ENCODE assay signal across 8 cellular contexts in the genomic region with DNA sequence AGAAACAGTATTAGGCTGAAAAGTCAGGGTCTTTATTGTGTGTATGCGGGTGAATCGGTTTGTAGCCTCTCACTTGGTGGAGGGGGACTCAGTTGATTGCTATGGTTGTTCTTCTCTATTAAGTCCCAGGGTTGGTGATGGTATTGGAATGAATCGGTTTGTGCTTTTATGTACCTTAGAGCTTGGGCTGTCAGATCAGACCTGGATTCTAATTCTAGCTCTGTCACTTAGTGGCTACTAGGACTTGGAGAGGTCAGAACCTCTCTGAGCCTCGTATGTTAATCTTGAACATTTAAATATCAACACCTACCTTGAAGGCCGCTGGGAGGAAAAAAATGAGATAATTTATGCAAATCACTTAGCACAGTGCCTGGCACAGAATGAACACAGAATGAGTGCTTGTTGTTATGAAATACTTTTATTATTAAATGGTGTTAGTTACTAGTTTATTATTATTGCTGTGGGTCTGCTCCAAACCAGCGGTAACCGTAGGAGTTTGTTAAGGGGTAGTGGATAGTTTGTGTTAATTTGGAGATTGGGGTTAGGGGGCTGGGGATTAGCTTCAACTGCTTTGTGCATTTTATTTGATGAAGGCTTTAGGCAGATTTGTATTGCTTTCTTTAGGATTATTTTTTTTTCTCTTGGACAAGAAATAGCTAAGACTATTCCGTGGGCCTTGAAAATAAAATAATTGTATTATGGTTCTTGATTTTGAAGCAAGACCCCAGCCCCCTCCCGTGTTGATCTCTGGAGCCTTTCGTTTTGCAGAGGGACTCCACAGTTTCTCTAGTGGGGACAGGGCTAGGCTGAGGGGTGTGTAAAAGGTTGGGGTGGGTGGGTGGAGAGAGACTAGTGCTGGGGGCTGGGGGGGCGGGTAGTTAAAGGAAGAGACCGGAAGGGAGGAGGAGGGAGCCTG. TPM values are rescaled to one million over a fixed set of nuclear protein-coding genes. Genes with fewer than 3 reads are reported as not detected.
DNase-seq lines count a peak whose midpoint lies in the region; ATAC-seq, FAIRE-seq and TF ChIP-seq lines count a peak whose summit lies in the region.

No MANE protein-coding gene starts in this region.

- no peaks in the 10 kb centered on the region for H3K9me2 ChIP-seq in Loucy (replicated peaks; ENCODE audit: low read depth, low read length)

- peak in 1 of 5 donors; percentile 27 for DNase-seq in CD8-positive, alpha-beta memory T cell
- DNase-seq in K562 (ENCODE audit: extremely low read depth in 1 of 4, low spot score in 3 of 4) (peak in 1 of 4 experiments; percentile 56), mesothelial cell of epicardium (ENCODE audit: low spot score in 2 of 2, unreplicated experiment in 2 of 2) (no peak), 8988T (no peak), KG1 (lab: John Stamatoyannopoulos, UW) (no peak), frontal cortex (ENCODE audit: low spot score in 2 of 2) (no peak)

- peak overlapping the region; percentile 98 for H3K27ac ChIP-seq in CD8-positive, alpha-beta memory T cell (ENCODE audit: low read depth, low read length)
- peak overlapping the region; percentile 85 for H3K27ac ChIP-seq in K562 (ENCODE audit: extremely low read depth, low read depth, low read length)

- H3F3A ChIP-seq in Loucy (ENCODE audit: low read depth) = peaks cover 15% of the 10 kb centered on the region; the same call in 1 of the 2 replicates

- H3K27me3 ChIP-seq in CD8-positive, alpha-beta memory T cell (ENCODE audit: insufficient read depth, low read length, poor library complexity, severe bottlenecking) = no peaks in the 10 kb centered on the region
- no peaks in the 10 kb centered on the region for H3K27me3 ChIP-seq in Loucy (ENCODE audit: insufficient read depth, low read length, poor library complexity, severe bottlenecking)
- no peaks in the 10 kb centered on the region for H3K27me3 ChIP-seq in K562 (ENCODE audit: control insufficient read depth in 2 of 2, insufficient read depth in 2 of 2, low read length in 2 of 2)

- H3K4me1 ChIP-seq in CD8-positive, alpha-beta memory T cell (ENCODE audit: insufficient read depth, low read length) = peaks cover 56% of the 10 kb centered on the region
- H3K4me1 ChIP-seq in Loucy (ENCODE audit: insufficient read depth, low read length, poor library complexity, severe bottlenecking) (peaks cover 59% of the 10 kb centered on the region), K562 (replicated peaks in 1 of 2; ENCODE audit: control insufficient read depth in 2 of 2, insufficient read depth in 2 of 2, low read length in 2 of 2) (peaks cover 46 to 66% of the 10 kb centered on the region in 2 experiments)

- in situ Hi-C loops in K562 (cut with MboI) = no loop called here

- peak overlapping the region; percentile 97 to 100 (median 99) for H3K27ac Mint-ChIP-seq in CD8-positive, alpha-beta memory T cell
- peak overlapping the region; percentile 98 for H3K27ac Mint-ChIP-seq in mesothelial cell of epicardium

- 2% methylated on average over 10 of the region's 12 CpGs for WGBS in K562 (ENCODE audit: insufficient coverage, low coverage, missing lambda C conversion rate)

- no TSS peak for BruUV-seq in K562 (replicated peaks; lab: Mats Ljungman, UMichigan)

- peak overlapping the region; percentile 66 for H3K9ac ChIP-seq in Loucy (ENCODE audit: low read depth, low read length, poor library complexity, severe bottlenecking)
- H3K9ac ChIP-seq in K562 (ENCODE audit: insufficient read depth in 1 of 2, low read depth in 2 of 2, low read length in 2 of 2) = peak overlapping the region in 1 of 2 experiments; percentile 65; a peak in 3 of 4 replicates

- CTCF ChIA-PET in CD8-positive, alpha-beta memory T cell (lab: Charles Lee) = interaction anchor here (1.3 to 7.1 kb wide), 2 partner anchors 13 to 154 kb away, joined by 3 to 69 read pairs; no protein-coding TSS in a partner anchor
- CTCF ChIA-PET in K562 (lab: Yijun Ruan, JAX; ENCODE audit: low intra/inter-chr PET ratio) = no interaction called here

- no peak for TF ChIP-seq EP300 in K562 (IDR thresholded peaks at IDR 0.05; ENCODE audit: low read length)

- peaks cover 0 to 41% (median 0%) of the 10 kb centered on the region in 3 donors for H3K36me3 Mint-ChIP-seq in CD8-positive, alpha-beta memory T cell
- H3K36me3 Mint-ChIP-seq in mesothelial cell of epicardium = peaks cover 4% of the 10 kb centered on the region

- intact Hi-C loops in K562 (cut with micrococcal nuclease) = loop anchor here (1.0 to 10.0 kb wide), 3 partner anchors 20 to 287 kb away; partner anchors contain the start of genes HES7 and NAA38

- no peak for TF ChIP-seq POLR2A in K562 (conservative IDR thresholded peaks at IDR 0.05)

- H2AFZ ChIP-seq in Loucy (ENCODE audit: low read length) (peak overlapping the region; percentile 16; the same call in 1 of the 2 replicates), K562 (ENCODE audit: low read depth, low read length) (peak overlapping the region; percentile 70)

- peaks cover 37% of the 10 kb centered on the region for H4K20me1 ChIP-seq in Loucy (ENCODE audit: insufficient read depth, low read length, poor library complexity, severe bottlenecking)
- H4K20me1 ChIP-seq in K562 (replicated peaks; ENCODE audit: control insufficient read depth, insufficient read depth, low read length) = no peaks in the 10 kb centered on the region; the same call in 1 of the 2 replicates

- peak overlapping the region; percentile 86 for H3K4me3 ChIP-seq in CD8-positive, alpha-beta memory T cell (ENCODE audit: low read length)
- H3K4me3 ChIP-seq in Loucy (ENCODE audit: low read length, poor library complexity, severe bottlenecking) (peak overlapping the region; percentile 98), K562 (peak overlapping the region; percentile 25)

- H3K4me1 Mint-ChIP-seq in CD8-positive, alpha-beta memory T cell = peaks cover 64 to 75% (median 70%) of the 10 kb centered on the region in 3 donors
- H3K4me1 Mint-ChIP-seq in mesothelial cell of epicardium = peaks cover 63% of the 10 kb centered on the region

- peaks cover 0 to 16% of the 10 kb centered on the region in 2 donors for H3K27me3 Mint-ChIP-seq in CD8-positive, alpha-beta memory T cell
- H3K27me3 Mint-ChIP-seq in mesothelial cell of epicardium (ENCODE audit: low read depth) = peaks cover 1% of the 10 kb centered on the region

- no peak for ATAC-seq in K562
- no peak for ATAC-seq in HG03378 (IDR thresholded peaks at IDR 0.05; ENCODE audit: unreplicated experiment)

- TF ChIP-seq CTCF in Loucy (conservative IDR thresholded peaks at IDR 0.05; ENCODE audit: low read length) = no peak
- TF ChIP-seq CTCF in K562 (IDR thresholded peaks at IDR 0.05 in 2 of 3, conservative IDR thresholded peaks at IDR 0.05 in 1 of 3; ENCODE audit: insufficient read depth in 2 of 3, low read depth in 1 of 3, low read length in 3 of 3) = no peak
- TF ChIP-seq CTCF in mesothelial cell of epicardium (IDR thresholded peaks at IDR 0.05; ENCODE audit: unreplicated experiment) = no peak

- POLR2A ChIA-PET in CD8-positive, alpha-beta memory T cell (lab: Charles Lee) = interaction anchor here (0.6 to 5.2 kb wide), 6 partner anchors 6 to 606 kb away, joined by 3 to 46 read pairs (median 6); partner anchors contain the start of genes CYB5D1, NAA38, RNF227 and TMEM88
- POLR2A ChIA-PET in K562 (lab: Yijun Ruan, JAX) = interaction anchor here (0.6 to 1.0 kb wide), 6 partner anchors 8 to 103 kb away, joined by 3 to 5 read pairs (median 4); partner anchors contain the start of genes CYB5D1 and NAA38

- peak overlapping the region; percentile 87 to 100 (median 95) for H3K4me3 Mint-ChIP-seq in CD8-positive, alpha-beta memory T cell
- peak overlapping the region; percentile 96 for H3K4me3 Mint-ChIP-seq in mesothelial cell of epicardium

- H3K9me3 Mint-ChIP-seq in CD8-positive, alpha-beta memory T cell = peaks cover 0 to 9% (median 0%) of the 10 kb centered on the region in 5 donors
- H3K9me3 Mint-ChIP-seq in mesothelial cell of epicardium = no peaks in the 10 kb centered on the region

- TF ChIP-seq RAD21 in K562 (CRISPR knock-in tag; conservative IDR thresholded peaks at IDR 0.05 in 1 of 2, IDR thresholded peaks at IDR 0.05 in 1 of 2) = no peak

- no peaks in the 10 kb centered on the region for H3K36me3 ChIP-seq in CD8-positive, alpha-beta memory T cell (ENCODE audit: insufficient read depth, low read length)
- no peaks in the 10 kb centered on the region for H3K36me3 ChIP-seq in Loucy (ENCODE audit: insufficient read depth, low read length)
- peaks cover 10% of the 10 kb centered on the region; the same call in 2 of the 3 replicates for H3K36me3 ChIP-seq in K562 (ENCODE audit: control insufficient read depth, insufficient read depth, low read length)

- no peaks in the 10 kb centered on the region for H3K9me1 ChIP-seq in K562 (ENCODE audit: control insufficient read depth, insufficient read depth, low read length)

- H3K4me2 ChIP-seq in Loucy (ENCODE audit: low read depth, low read length, poor library complexity, severe bottlenecking) = peak overlapping the region; percentile 94
- peak overlapping the region; percentile 88 for H3K4me2 ChIP-seq in K562 (ENCODE audit: insufficient read depth, low read length)

- no peaks in the 10 kb centered on the region for H3K9me3 ChIP-seq in CD8-positive, alpha-beta memory T cell (ENCODE audit: low read length)
- H3K9me3 ChIP-seq in Loucy (ENCODE audit: insufficient read depth, low read depth, low read length) (no peaks in the 10 kb centered on the region), K562 (replicated peaks; ENCODE audit: control insufficient read depth, insufficient read depth, low read depth, low read length) (no peaks in the 10 kb centered on the region)

- FAIRE-seq in K562 (lab: Jason Lieb, UNC) = no peak
- no peak for FAIRE-seq in frontal cortex (lab: Jason Lieb, UNC)

- H3K79me2 ChIP-seq in Loucy (ENCODE audit: insufficient read depth, low read length) = peaks cover 54% of the 10 kb centered on the region; the same call in 1 of the 2 replicates
- peaks cover 31% of the 10 kb centered on the region for H3K79me2 ChIP-seq in K562 (ENCODE audit: control insufficient read depth, insufficient read depth, low read length)

RNA-seq across cellular contexts. Expression of gene KDM6B, which starts 3.6 kb away (rescaled TPM):
- 10 to 100 TPM; 84.2 to 89.7 TPM for total RNA-seq in CD8-positive, alpha-beta memory T cell
- polyA plus RNA-seq in CD8-positive, alpha-beta memory T cell = 1.2 TPM
- 35.9 and 42.7 TPM in 2 replicates for total RNA-seq in K562 (2011; cell fraction: chromatin; rRNA removed; ENCODE audit: low replicate concordance)
- total RNA-seq in K562 (2011; cell fraction: nucleolus; rRNA removed) = 14.5 and 17.1 TPM in 2 replicates
- total RNA-seq in K562 (2011; cell fraction: nucleoplasm; rRNA removed) = 33.6 and 57.3 TPM in 2 replicates
- 2.7 and 5.0 TPM in 2 replicates for total RNA-seq in K562 (2014; rRNA removed)
- 1.4 and 2.2 TPM in 2 replicates for total RNA-seq in K562 (2014; rRNA removed; fragmentation: Illumina TruSeq; extraction: Trizol)
- 0.47 and 0.98 TPM in 2 replicates for total RNA-seq in K562 (2015; rRNA removed; fragmentation: Illumina TruSeq; extraction: Trizol)
- total RNA-seq in K562 (2021) = 19.0 and 22.9 TPM in 2 replicates
- 0.32 and 0.99 TPM in 2 replicates for polyA plus RNA-seq in K562 (2011; rRNA removed)
- polyA plus RNA-seq in K562 (2011; cell fraction: cytosol; rRNA removed) = 0.32 and 0.33 TPM in 2 replicates
- polyA plus RNA-seq in K562 (2011; cell fraction: nucleus; rRNA removed) = 5.9 and 6.5 TPM in 2 replicates
- 4.8 and 14.4 TPM in 2 replicates for polyA plus RNA-seq in K562 (2012)
- 3.9 and 6.1 TPM in 2 replicates for polyA plus RNA-seq in K562 (2014; fragmentation: Illumina TruSeq; extraction: Trizol)
- polyA plus RNA-seq in K562 (2014; fragmentation: Nextera tagmentation; extraction: Ambion mirVana) = under 1 TPM; 0.01 to 0.06 TPM
- polyA plus RNA-seq in K562 (2014; rRNA removed) = 2.7 and 3.0 TPM in 2 replicates
- 1.7 and 5.4 TPM in 2 replicates for polyA minus RNA-seq in K562 (2011; rRNA and poly(A)+ RNA removed)
- polyA minus RNA-seq in K562 (2011; cell fraction: cytosol; rRNA and poly(A)+ RNA removed) = 4.2 and 4.6 TPM in 2 replicates
- polyA minus RNA-seq in K562 (2011; cell fraction: nucleus; rRNA and poly(A)+ RNA removed) = 5.1 and 21.4 TPM in 2 replicates
- total RNA-seq in mesothelial cell of epicardium = 88.4 to 96.3 TPM (median 94.4 TPM) in 3 replicates
- total RNA-seq in frontal cortex = 15.1 TPM

RNA-seq across cellular contexts. Expression of gene TMEM88, which starts 17.2 kb away (rescaled TPM):
- 1 to 10 TPM; 5.3 to 5.5 TPM for total RNA-seq in CD8-positive, alpha-beta memory T cell
- not detected for polyA plus RNA-seq in CD8-positive, alpha-beta memory T cell
- 4.3 and 8.8 TPM in 2 replicates for total RNA-seq in K562 (2011; cell fraction: chromatin; rRNA removed; ENCODE audit: low replicate concordance)
- total RNA-seq in K562 (2011; cell fraction: nucleolus; rRNA removed) = 3.3 and 4.3 TPM in 2 replicates
- 2.1 and 4.4 TPM in 2 replicates for total RNA-seq in K562 (2011; cell fraction: nucleoplasm; rRNA removed)
- 0.32 TPM in 1 of 2 replicates, not detected in the other for total RNA-seq in K562 (2014; rRNA removed)
- not detected in 2 replicates for total RNA-seq in K562 (2014; rRNA removed; fragmentation: Illumina TruSeq; extraction: Trizol)
- not detected in 2 replicates for total RNA-seq in K562 (2015; rRNA removed; fragmentation: Illumina TruSeq; extraction: Trizol)
- total RNA-seq in K562 (2021) = 1.0 and 1.4 TPM in 2 replicates
- polyA plus RNA-seq in K562 (2011; rRNA removed) = 0.12 and 0.13 TPM in 2 replicates
- polyA plus RNA-seq in K562 (2011; cell fraction: cytosol; rRNA removed) = 0.16 and 0.18 TPM in 2 replicates
- 1.1 and 2.4 TPM in 2 replicates for polyA plus RNA-seq in K562 (2011; cell fraction: nucleus; rRNA removed)
- 0.33 and 1.8 TPM in 2 replicates for polyA plus RNA-seq in K562 (2012)
- polyA plus RNA-seq in K562 (2014; fragmentation: Illumina TruSeq; extraction: Trizol) = 0.42 TPM in 2 replicates
- polyA plus RNA-seq in K562 (2014; fragmentation: Nextera tagmentation; extraction: Ambion mirVana) = under 1 TPM in 1 of 2 experiments, not detected in 1; 0.10 TPM
- polyA plus RNA-seq in K562 (2014; rRNA removed) = 0.40 TPM in 1 of 2 replicates, not detected in the other
- not detected in 2 replicates for polyA minus RNA-seq in K562 (2011; rRNA and poly(A)+ RNA removed)
- not detected in 2 replicates for polyA minus RNA-seq in K562 (2011; cell fraction: cytosol; rRNA and poly(A)+ RNA removed)
- polyA minus RNA-seq in K562 (2011; cell fraction: nucleus; rRNA and poly(A)+ RNA removed) = 0.27 and 0.78 TPM in 2 replicates
- total RNA-seq in mesothelial cell of epicardium = 12.3 to 15.4 TPM (median 15.2 TPM) in 3 replicates
- total RNA-seq in frontal cortex = 1.2 TPM

RNA-seq across cellular contexts. Expression of gene NAA38, which starts 19.7 kb away (rescaled TPM):
- total RNA-seq in CD8-positive, alpha-beta memory T cell = 10 to 100 TPM; 58.2 to 65.0 TPM
- polyA plus RNA-seq in CD8-positive, alpha-beta memory T cell = 162 TPM
- total RNA-seq in K562 (2011; cell fraction: chromatin; rRNA removed; ENCODE audit: low replicate concordance) = 6.8 and 9.8 TPM in 2 replicates
- 15.5 and 19.7 TPM in 2 replicates for total RNA-seq in K562 (2011; cell fraction: nucleolus; rRNA removed)
- total RNA-seq in K562 (2011; cell fraction: nucleoplasm; rRNA removed) = 10.8 and 15.5 TPM in 2 replicates
- total RNA-seq in K562 (2014; rRNA removed) (99.8 TPM in 2 replicates), K562 (2014; rRNA removed; fragmentation: Illumina TruSeq; extraction: Trizol) (13.3 and 16.4 TPM in 2 replicates), K562 (2015; rRNA removed; fragmentation: Illumina TruSeq; extraction: Trizol) (52.6 and 57.3 TPM in 2 replicates), K562 (2021) (54.7 and 61.2 TPM in 2 replicates), mesothelial cell of epicardium (63.9 to 67.2 TPM (median 66.4 TPM) in 3 replicates), frontal cortex (30.2 TPM)
- polyA plus RNA-seq in K562 (2011; rRNA removed) (34.5 and 39.9 TPM in 2 replicates), K562 (2014; fragmentation: Illumina TruSeq; extraction: Trizol) (19.1 and 32.8 TPM in 2 replicates), K562 (2014; fragmentation: Nextera tagmentation; extraction: Ambion mirVana) (10 to 100 TPM; 70.4 to 90.4 TPM), K562 (2014; rRNA removed) (87.3 and 104 TPM in 2 replicates)
- polyA plus RNA-seq in K562 (2011; cell fraction: cytosol; rRNA removed) = 53.5 and 108 TPM in 2 replicates
- polyA plus RNA-seq in K562 (2011; cell fraction: nucleus; rRNA removed) = 33.4 and 45.6 TPM in 2 replicates
- polyA plus RNA-seq in K562 (2012) = 56.0 and 83.5 TPM in 2 replicates
- polyA minus RNA-seq in K562 (2011; rRNA and poly(A)+ RNA removed) = 4.0 and 5.2 TPM in 2 replicates
- 26.4 and 63.1 TPM in 2 replicates for polyA minus RNA-seq in K562 (2011; cell fraction: cytosol; rRNA and poly(A)+ RNA removed)
- polyA minus RNA-seq in K562 (2011; cell fraction: nucleus; rRNA and poly(A)+ RNA removed) = 11.7 and 17.4 TPM in 2 replicates

RNA-seq across cellular contexts. Expression of gene CYB5D1, which starts 20.2 kb away (rescaled TPM):
- total RNA-seq in CD8-positive, alpha-beta memory T cell = 10 to 100 TPM; 16.4 to 17.6 TPM
- polyA plus RNA-seq in CD8-positive, alpha-beta memory T cell = 3.1 TPM
- total RNA-seq in K562 (2011; cell fraction: chromatin; rRNA removed; ENCODE audit: low replicate concordance) = 5.6 and 9.9 TPM in 2 replicates
- total RNA-seq in K562 (2011; cell fraction: nucleolus; rRNA removed) = 6.5 and 8.8 TPM in 2 replicates
- total RNA-seq in K562 (2011; cell fraction: nucleoplasm; rRNA removed) = 5.0 and 6.4 TPM in 2 replicates
- total RNA-seq in K562 (2014; rRNA removed) = 4.7 and 6.0 TPM in 2 replicates
- total RNA-seq in K562 (2014; rRNA removed; fragmentation: Illumina TruSeq; extraction: Trizol) = 5.7 and 5.8 TPM in 2 replicates
- 6.4 and 7.6 TPM in 2 replicates for total RNA-seq in K562 (2015; rRNA removed; fragmentation: Illumina TruSeq; extraction: Trizol)
- total RNA-seq in K562 (2021) = 6.9 and 7.8 TPM in 2 replicates
- 4.2 and 7.2 TPM in 2 replicates for polyA plus RNA-seq in K562 (2011; rRNA removed)
- 4.6 and 5.4 TPM in 2 replicates for polyA plus RNA-seq in K562 (2011; cell fraction: cytosol; rRNA removed)
- 7.7 and 13.1 TPM in 2 replicates for polyA plus RNA-seq in K562 (2011; cell fraction: nucleus; rRNA removed)
- 2.8 and 5.2 TPM in 2 replicates for polyA plus RNA-seq in K562 (2012)
- 7.3 and 7.9 TPM in 2 replicates for polyA plus RNA-seq in K562 (2014; fragmentation: Illumina TruSeq; extraction: Trizol)
- polyA plus RNA-seq in K562 (2014; fragmentation: Nextera tagmentation; extraction: Ambion mirVana) = 1 to 10 TPM; 2.4 to 5.7 TPM
- 4.8 and 7.5 TPM in 2 replicates for polyA plus RNA-seq in K562 (2014; rRNA removed)
- polyA minus RNA-seq in K562 (2011; rRNA and poly(A)+ RNA removed) = 2.1 and 5.2 TPM in 2 replicates
- polyA minus RNA-seq in K562 (2011; cell fraction: cytosol; rRNA and poly(A)+ RNA removed) = 1.9 and 2.5 TPM in 2 replicates
- polyA minus RNA-seq in K562 (2011; cell fraction: nucleus; rRNA and poly(A)+ RNA removed) = 5.5 and 8.3 TPM in 2 replicates
- 12.5 to 13.0 TPM (median 13.0 TPM) in 3 replicates for total RNA-seq in mesothelial cell of epicardium
- total RNA-seq in frontal cortex = 15.1 TPM

RNA-seq across cellular contexts. Expression of gene CHD3, which starts 51.0 kb away (rescaled TPM):
- total RNA-seq in CD8-positive, alpha-beta memory T cell = 100 to 1,000 TPM; 116 to 123 TPM
- 20.1 TPM for polyA plus RNA-seq in CD8-positive, alpha-beta memory T cell
- total RNA-seq in K562 (2011; cell fraction: chromatin; rRNA removed; ENCODE audit: low replicate concordance) = 101 and 117 TPM in 2 replicates
- total RNA-seq in K562 (2011; cell fraction: nucleolus; rRNA removed) = 47.2 and 48.0 TPM in 2 replicates
- total RNA-seq in K562 (2011; cell fraction: nucleoplasm; rRNA removed) = 69.7 and 83.1 TPM in 2 replicates
- total RNA-seq in K562 (2014; rRNA removed) = 34.8 and 36.7 TPM in 2 replicates
- 14.6 and 15.2 TPM in 2 replicates for total RNA-seq in K562 (2014; rRNA removed; fragmentation: Illumina TruSeq; extraction: Trizol)
- total RNA-seq in K562 (2015; rRNA removed; fragmentation: Illumina TruSeq; extraction: Trizol) = 19.8 and 21.2 TPM in 2 replicates
- total RNA-seq in K562 (2021) = 30.6 and 38.2 TPM in 2 replicates
- polyA plus RNA-seq in K562 (2011; rRNA removed) = 12.2 and 15.7 TPM in 2 replicates
- 16.1 and 25.2 TPM in 2 replicates for polyA plus RNA-seq in K562 (2011; cell fraction: cytosol; rRNA removed)
- 70.0 and 86.2 TPM in 2 replicates for polyA plus RNA-seq in K562 (2011; cell fraction: nucleus; rRNA removed)
- polyA plus RNA-seq in K562 (2012) = 29.2 and 37.9 TPM in 2 replicates
- 24.7 and 24.8 TPM in 2 replicates for polyA plus RNA-seq in K562 (2014; fragmentation: Illumina TruSeq; extraction: Trizol)
- polyA plus RNA-seq in K562 (2014; fragmentation: Nextera tagmentation; extraction: Ambion mirVana) = under 1 TPM; 0.39 to 0.63 TPM
- 27.8 and 33.9 TPM in 2 replicates for polyA plus RNA-seq in K562 (2014; rRNA removed)
- 23.8 TPM in 2 replicates for polyA minus RNA-seq in K562 (2011; rRNA and poly(A)+ RNA removed)
- 17.8 and 29.3 TPM in 2 replicates for polyA minus RNA-seq in K562 (2011; cell fraction: cytosol; rRNA and poly(A)+ RNA removed)
- 24.1 and 28.0 TPM in 2 replicates for polyA minus RNA-seq in K562 (2011; cell fraction: nucleus; rRNA and poly(A)+ RNA removed)
- 333 to 339 TPM (median 337 TPM) in 3 replicates for total RNA-seq in mesothelial cell of epicardium
- total RNA-seq in frontal cortex = 276 TPM

Comparison
In these comparisons a context has a peak if more than half of its experiments do, and no peak if none do; other contexts are left out.
1. H3K4me3 ChIP-seq: peak in every context shown above with its lines; median percentile 98 in Loucy; 86 in CD8-positive, alpha-beta memory T cell; 25 in K562.